Comparison of ENCODE assay signal across 8 cellular contexts in genomic region chr5:149371296-149371962, GRCh38. TPM values are rescaled to one million over a fixed set of nuclear protein-coding genes. Genes with fewer than 3 reads are reported as not detected.
DNase-seq lines count a peak whose midpoint lies in the region; ATAC-seq and TF ChIP-seq lines count a peak whose summit lies in the region.

No MANE protein-coding gene starts in this region.

- H4K8ac ChIP-seq in mesenchymal stem cell (ENCODE audit: low read length), result no peak overlapping the region

- H2BK120ac ChIP-seq in mesenchymal stem cell (ENCODE audit: low read depth, low read length), result no peak overlapping the region

- no peaks in the 10 kb centered on the region for H3K27me3 Mint-ChIP-seq in activated CD4-positive, alpha-beta T cell treated with anti-CD3 and anti-CD28 coated beads, Interleukin-2, amount 10 ng/mL, durations not matched to agents 24 days and 14 days

- no peak overlapping the region for H3K4ac ChIP-seq in mesenchymal stem cell (ENCODE audit: low read depth in 1 of 2, low read length in 2 of 2)

- no peaks in the 10 kb centered on the region for H3K4me1 Mint-ChIP-seq in activated CD4-positive, alpha-beta T cell treated with anti-CD3 and anti-CD28 coated beads, Interleukin-2, amount 10 ng/mL, durations not matched to agents 24 days and 14 days

- 42% methylated on average over 10 of the region's 12 CpGs for WGBS in mesenchymal stem cell

- peaks cover 4% of the 10 kb centered on the region for H3K4me1 ChIP-seq in mesenchymal stem cell (ENCODE audit: control insufficient read depth, insufficient read depth, low read depth, low read length)

- H2BK12ac ChIP-seq in mesenchymal stem cell (ENCODE audit: low read length in 2 of 2), result no peak overlapping the region

- no peaks in the 10 kb centered on the region for H3K36me3 ChIP-seq in mesenchymal stem cell (ENCODE audit: control insufficient read depth in 1 of 2, insufficient read depth in 2 of 2, low read depth in 1 of 2, low read length in 2 of 2)

- H3K4me3 Mint-ChIP-seq in activated CD4-positive, alpha-beta T cell treated with anti-CD3 and anti-CD28 coated beads, Interleukin-2, amount 10 ng/mL, durations not matched to agents 24 days and 14 days, result no peak overlapping the region

- H3K9me3 ChIP-seq in mesenchymal stem cell (ENCODE audit: control insufficient read depth, low read length), result no peaks in the 10 kb centered on the region

- H3K79me1 ChIP-seq in mesenchymal stem cell (replicated peaks; ENCODE audit: low read length, poor library complexity, severe bottlenecking), result no peaks in the 10 kb centered on the region

- peaks cover 4 to 15% of the 10 kb centered on the region in 2 experiments for H3K27me3 ChIP-seq in mesenchymal stem cell (ENCODE audit: control insufficient read depth in 1 of 2, insufficient read depth in 1 of 2, low read length in 2 of 2)

- TF ChIP-seq CTCF in AG10803 (conservative IDR thresholded peaks at IDR 0.05; ENCODE audit: low read length), result peak; percentile 80

- no peak overlapping the region for H2AFZ ChIP-seq in mesenchymal stem cell (ENCODE audit: low read depth, low read length)

- no peak overlapping the region for H3K23ac ChIP-seq in mesenchymal stem cell (ENCODE audit: low read length in 2 of 2)

- H3K9me3 Mint-ChIP-seq in activated CD4-positive, alpha-beta T cell treated with anti-CD3 and anti-CD28 coated beads, Interleukin-2, amount 10 ng/mL, durations not matched to agents 24 days and 14 days, result no peaks in the 10 kb centered on the region

- no peak overlapping the region for H3K27ac Mint-ChIP-seq in activated CD4-positive, alpha-beta T cell treated with anti-CD3 and anti-CD28 coated beads, Interleukin-2, amount 10 ng/mL, durations not matched to agents 24 days and 14 days

- DNase-seq in AG10803 (ENCODE audit: low read depth) (peak; percentile 40), NCI-H460 (ENCODE audit: extremely low read depth, low read depth) (peak; percentile 69), dermis blood vessel endothelial cell (peak; percentile 82), mesenchymal stem cell (peak; percentile 60)
- peak; percentile 90 for DNase-seq in activated CD4-positive, alpha-beta T cell treated with anti-CD3 and anti-CD28 coated beads, Interleukin-2, amount 10 ng/mL, durations not matched to agents 24 days and 14 days
- peak; percentile 25 to 52 for DNase-seq in stimulated activated CD8-positive, alpha-beta memory T cell treated with anti-CD3 and anti-CD28 coated beads, Interleukin-7, amount 100 ng/mL, for 1 hour (ENCODE audit: low read depth in 2 of 2)

- no peak overlapping the region for H2AK5ac ChIP-seq in mesenchymal stem cell (ENCODE audit: low read length, severe bottlenecking)

- peaks cover 5% of the 10 kb centered on the region for H3K36me3 Mint-ChIP-seq in activated CD4-positive, alpha-beta T cell treated with anti-CD3 and anti-CD28 coated beads, Interleukin-2, amount 10 ng/mL, durations not matched to agents 24 days and 14 days (ENCODE audit: low read depth)

- no peak overlapping the region for H3K4me3 ChIP-seq in AG10803 (ENCODE audit: low read length)
- H3K4me3 ChIP-seq in mesenchymal stem cell (ENCODE audit: insufficient read depth in 1 of 2, low read depth in 1 of 2, low read length in 2 of 2), result no peak overlapping the region

- H3K4me2 ChIP-seq in mesenchymal stem cell (ENCODE audit: low read length, poor library complexity, severe bottlenecking), result no peak overlapping the region

- H3K27ac ChIP-seq in mesenchymal stem cell (ENCODE audit: low read length, poor library complexity, severe bottlenecking), result no peak overlapping the region

- H2BK5ac ChIP-seq in mesenchymal stem cell (ENCODE audit: low read depth, low read length, poor library complexity, severe bottlenecking), result no peak overlapping the region

- H4K91ac ChIP-seq in mesenchymal stem cell (ENCODE audit: low read length), result no peak overlapping the region

- H3K9ac ChIP-seq in mesenchymal stem cell (ENCODE audit: low read length), result no peak overlapping the region

- no peak overlapping the region for H3K18ac ChIP-seq in mesenchymal stem cell (ENCODE audit: low read depth in 1 of 2, low read length in 2 of 2)

- intact Hi-C loops in activated CD4-positive, alpha-beta T cell treated with anti-CD3 and anti-CD28 coated beads, Interleukin-2, amount 10 ng/mL, durations not matched to agents 24 days and 14 days (cut with micrococcal nuclease), result loop anchor here (1.0 kb wide), 1 partner anchor 54 kb away; no protein-coding TSS in a partner anchor

- peak overlapping the region; percentile 49 for H2BK15ac ChIP-seq in mesenchymal stem cell (ENCODE audit: low read depth, poor library complexity, severe bottlenecking)

- ATAC-seq in GM18867 (IDR thresholded peaks at IDR 0.05; ENCODE audit: unreplicated experiment) (peak; percentile 85), HG03095 (IDR thresholded peaks at IDR 0.05; ENCODE audit: unreplicated experiment) (peak; percentile 62)

- H3K14ac ChIP-seq in mesenchymal stem cell (ENCODE audit: low read length in 2 of 2), result no peak overlapping the region

RNA-seq across cellular contexts. Expression of gene IL17B, which starts 7.7 kb away (rescaled TPM):
- not detected in 2 replicates for total RNA-seq in NCI-H460 (2014; rRNA removed; shearing (Covaris generic))
- polyA plus RNA-seq in NCI-H460 (2014; cell fraction: nucleus; rRNA removed), result not detected in 2 replicates
- total RNA-seq in activated CD4-positive, alpha-beta T cell treated with anti-CD3 and anti-CD28 coated beads, Interleukin-2, amount 10 ng/mL, durations not matched to agents 24 days and 14 days, result not detected in 2 replicates
- total RNA-seq in dermis blood vessel endothelial cell, result not detected in 2 replicates
- 6.6 TPM for polyA plus RNA-seq in mesenchymal stem cell (2013, experiment 1 of 2)
- 6.3 TPM for polyA plus RNA-seq in mesenchymal stem cell (2013, experiment 2 of 2)

RNA-seq across cellular contexts. Expression of gene PCYOX1L, which starts 13.6 kb away (rescaled TPM):
- 10.5 and 11.4 TPM in 2 replicates for total RNA-seq in NCI-H460 (2014; rRNA removed; shearing (Covaris generic))
- polyA plus RNA-seq in NCI-H460 (2014; cell fraction: nucleus; rRNA removed), result 26.2 and 34.3 TPM in 2 replicates
- 19.8 and 21.2 TPM in 2 replicates for total RNA-seq in activated CD4-positive, alpha-beta T cell treated with anti-CD3 and anti-CD28 coated beads, Interleukin-2, amount 10 ng/mL, durations not matched to agents 24 days and 14 days
- total RNA-seq in dermis blood vessel endothelial cell, result 14.8 and 16.5 TPM in 2 replicates
- 13.0 TPM for polyA plus RNA-seq in mesenchymal stem cell (2013, experiment 1 of 2)
- 13.3 TPM for polyA plus RNA-seq in mesenchymal stem cell (2013, experiment 2 of 2)

RNA-seq across cellular contexts. Expression of gene GRPEL2, which starts 26.1 kb away (rescaled TPM):
- total RNA-seq in NCI-H460 (2014; rRNA removed; shearing (Covaris generic)), result 75.5 and 92.3 TPM in 2 replicates
- 41.3 and 51.8 TPM in 2 replicates for polyA plus RNA-seq in NCI-H460 (2014; cell fraction: nucleus; rRNA removed)
- 30.6 and 30.7 TPM in 2 replicates for total RNA-seq in activated CD4-positive, alpha-beta T cell treated with anti-CD3 and anti-CD28 coated beads, Interleukin-2, amount 10 ng/mL, durations not matched to agents 24 days and 14 days
- 44.3 and 61.9 TPM in 2 replicates for total RNA-seq in dermis blood vessel endothelial cell
- 9.4 TPM for polyA plus RNA-seq in mesenchymal stem cell (2013, experiment 1 of 2)
- 9.1 TPM for polyA plus RNA-seq in mesenchymal stem cell (2013, experiment 2 of 2)

Comparison
In these comparisons a context has a peak if more than half of its experiments do, and no peak if none do; other contexts are left out.
1. DNase-seq: peak in every context shown above with its lines; median percentile 90 in activated CD4-positive, alpha-beta T cell treated with anti-CD3 and anti-CD28 coated beads, Interleukin-2, amount 10 ng/mL, durations not matched to agents 24 days and 14 days; 82 in dermis blood vessel endothelial cell; 69 in NCI-H460; 60 in mesenchymal stem cell; 40 in AG10803; 38 in stimulated activated CD8-positive, alpha-beta memory T cell treated with anti-CD3 and anti-CD28 coated beads, Interleukin-7, amount 100 ng/mL, for 1 hour.